8 cellular contexts compared by ENCODE assay signal in genomic region chr5:109692011-109692410, GRCh38. TPM values are rescaled to one million over a fixed set of nuclear protein-coding genes. Genes with fewer than 3 reads are reported as not detected.
DNase-seq lines count a peak whose midpoint lies in the region; ATAC-seq, FAIRE-seq and TF ChIP-seq lines count a peak whose summit lies in the region.

No MANE protein-coding gene starts in this region.

- DNase-seq in GM19239 (ENCODE audit: insufficient read length, low spot score) (no peak), RPMI8226 (peak; percentile 43), epithelial cell of proximal tubule (ENCODE audit: low read depth) (no peak)
- no peak for DNase-seq in activated CD4-positive, CD25-positive, alpha-beta regulatory T cell (lab: John Stamatoyannopoulos, UW)

- FAIRE-seq in GM19239 (lab: Jason Lieb, UNC), result peak; percentile 88

- peak overlapping the region; percentile 94 for H3K9ac ChIP-seq in skeletal muscle satellite cell (ENCODE audit: low read depth, low read length)

- H3K4me3 ChIP-seq in epithelial cell of proximal tubule (ENCODE audit: low read depth, low read length) (peak overlapping the region; percentile 89), skeletal muscle satellite cell (ENCODE audit: low read length) (peak overlapping the region; percentile 96)

- H3K4me1 ChIP-seq in skeletal muscle satellite cell (ENCODE audit: control insufficient read depth, insufficient read depth, low read length), result peaks cover 44% of the 10 kb centered on the region

- H3K4me2 ChIP-seq in skeletal muscle satellite cell (ENCODE audit: low read length), result peak overlapping the region; percentile 81

- no peak for ATAC-seq in HG03139 (IDR thresholded peaks at IDR 0.05; ENCODE audit: unreplicated experiment)
- no peak for ATAC-seq in HG02885 (IDR thresholded peaks at IDR 0.05; ENCODE audit: poor library complexity, unreplicated experiment)
- ATAC-seq in HG03565 (IDR thresholded peaks at IDR 0.05; ENCODE audit: unreplicated experiment), result no peak

- H3K9me3 ChIP-seq in skeletal muscle satellite cell (replicated peaks; ENCODE audit: low read length), result peaks cover 7% of the 10 kb centered on the region

- H3K27me3 ChIP-seq in skeletal muscle satellite cell (ENCODE audit: control insufficient read depth, insufficient read depth, low read length), result no peaks in the 10 kb centered on the region

- no peaks in the 10 kb centered on the region for H3K36me3 ChIP-seq in skeletal muscle satellite cell (ENCODE audit: insufficient read depth, low read length)

- TF ChIP-seq CTCF in epithelial cell of proximal tubule (conservative IDR thresholded peaks at IDR 0.05; ENCODE audit: low read depth, low read length), result no peak

RNA-seq across cellular contexts. Expression of gene MAN2A1, which starts 2.3 kb away (rescaled TPM):
- total RNA-seq in epithelial cell of proximal tubule, result 34.7 and 51.2 TPM in 2 replicates
- 35.6 and 39.0 TPM in 2 replicates for total RNA-seq in skeletal muscle satellite cell (2012; rRNA removed)
